ENCODE assay signal across 8 cellular contexts in genomic region chr6:166244353-166245045, GRCh38.
DNase-seq lines count a peak whose midpoint lies in the region; ATAC-seq and TF ChIP-seq lines count a peak whose summit lies in the region.

No MANE protein-coding gene starts in this region.

- peak overlapping the region; percentile 80 for H3K4me3 Mint-ChIP-seq in T-helper 2 cell treated with Interferon-gamma antibody and Interleukin-4, amounts not matched to agents 5 μg/mL and 100 μg/mL, for 36 hours
- peak overlapping the region; percentile 46 for H3K4me3 Mint-ChIP-seq in stimulated activated effector memory CD8-positive, alpha-beta T cell treated with anti-CD3 and anti-CD28 coated beads, Interleukin-12 subunit alpha, Interleukin-12 subunit beta, amount 100 ng/mL, for 72 hours

- peak overlapping the region; percentile 89 for H3K27ac Mint-ChIP-seq in T-helper 2 cell treated with Interferon-gamma antibody and Interleukin-4, amounts not matched to agents 5 μg/mL and 100 μg/mL, for 36 hours
- no peak overlapping the region for H3K27ac Mint-ChIP-seq in stimulated activated effector memory CD8-positive, alpha-beta T cell treated with anti-CD3 and anti-CD28 coated beads, Interleukin-12 subunit alpha, Interleukin-12 subunit beta, amount 100 ng/mL, for 72 hours

- H3K36me3 Mint-ChIP-seq in T-helper 2 cell treated with Interferon-gamma antibody and Interleukin-4, amounts not matched to agents 5 μg/mL and 100 μg/mL, for 36 hours (ENCODE audit: low read depth): no peaks in the 10 kb centered on the region
- H3K36me3 Mint-ChIP-seq in stimulated activated effector memory CD8-positive, alpha-beta T cell treated with anti-CD3 and anti-CD28 coated beads, Interleukin-12 subunit alpha, Interleukin-12 subunit beta, amount 100 ng/mL, for 72 hours: no peaks in the 10 kb centered on the region

- DNase-seq in activated CD4-positive, alpha-beta T cell treated with anti-CD3 and anti-CD28 coated beads for 48 hours: peak; percentile 58
- no peak for DNase-seq in activated CD4-positive, alpha-beta T cell treated with anti-CD3 and anti-CD28 coated beads, Interleukin-2, amount 50 U/mL, for 1 hour
- peak; percentile 29 for DNase-seq in T-helper 2 cell treated with Interferon-gamma antibody and Interleukin-4, amounts not matched to agents 5 μg/mL and 100 μg/mL, for 36 hours (ENCODE audit: low spot score)
- peak in 1 of 2 donors; percentile 69 for DNase-seq in stimulated activated effector memory CD8-positive, alpha-beta T cell treated with anti-CD3 and anti-CD28 coated beads, Interleukin-12 subunit alpha, Interleukin-12 subunit beta, amount 100 ng/mL, for 72 hours (ENCODE audit: low spot score in 2 of 2)
- DNase-seq in inferior parietal cortex (ENCODE audit: extremely low spot score) (no peak), PC-3 (no peak)
- no peak for DNase-seq in activated effector memory CD4-positive, alpha-beta T cell treated with anti-CD3 and anti-CD28 coated beads, Interleukin-2, amount 50 U/mL, for 16 hours

- no peak overlapping the region for H3K4me2 ChIP-seq in PC-3 (ENCODE audit: low read length)

- ATAC-seq in HG02798 (IDR thresholded peaks at IDR 0.05; ENCODE audit: poor library complexity, unreplicated experiment) (peak; percentile 95), PC-3 (no peak)
- ATAC-seq in stimulated activated effector memory CD8-positive, alpha-beta T cell treated with anti-CD3 and anti-CD28 coated beads, Interleukin-12 subunit alpha, Interleukin-12 subunit beta, amount 100 ng/mL, for 72 hours: peak; percentile 92

- CTCF ChIA-PET in PC-3 (lab: Charles Lee): no interaction called here

- H3K4me1 Mint-ChIP-seq in T-helper 2 cell treated with Interferon-gamma antibody and Interleukin-4, amounts not matched to agents 5 μg/mL and 100 μg/mL, for 36 hours (ENCODE audit: low read depth): peaks cover 27% of the 10 kb centered on the region
- H3K4me1 Mint-ChIP-seq in stimulated activated effector memory CD8-positive, alpha-beta T cell treated with anti-CD3 and anti-CD28 coated beads, Interleukin-12 subunit alpha, Interleukin-12 subunit beta, amount 100 ng/mL, for 72 hours: peaks cover 32% of the 10 kb centered on the region

- H3K9me2 ChIP-seq in PC-3 (replicated peaks; ENCODE audit: low read length): no peaks in the 10 kb centered on the region

- no peak overlapping the region for H3K27ac ChIP-seq in PC-3 (ENCODE audit: low read length)

- peaks cover 24% of the 10 kb centered on the region for H3K27me3 Mint-ChIP-seq in T-helper 2 cell treated with Interferon-gamma antibody and Interleukin-4, amounts not matched to agents 5 μg/mL and 100 μg/mL, for 36 hours (ENCODE audit: low read depth)

- POLR2A ChIA-PET in PC-3 (lab: Charles Lee; ENCODE audit: unreplicated experiment): no interaction called here

- H2AFZ ChIP-seq in PC-3 (ENCODE audit: low read length): no peak overlapping the region

- H3K9me3 ChIP-seq in PC-3 (ENCODE audit: low read length): no peaks in the 10 kb centered on the region

- H3K9me3 Mint-ChIP-seq in T-helper 2 cell treated with Interferon-gamma antibody and Interleukin-4, amounts not matched to agents 5 μg/mL and 100 μg/mL, for 36 hours: no peaks in the 10 kb centered on the region
- H3K9me3 Mint-ChIP-seq in stimulated activated effector memory CD8-positive, alpha-beta T cell treated with anti-CD3 and anti-CD28 coated beads, Interleukin-12 subunit alpha, Interleukin-12 subunit beta, amount 100 ng/mL, for 72 hours: no peaks in the 10 kb centered on the region

- no peaks in the 10 kb centered on the region for H4K20me1 ChIP-seq in PC-3 (ENCODE audit: low read length)

- no peak overlapping the region for H3K4me3 ChIP-seq in PC-3 (ENCODE audit: low read length)

- TF ChIP-seq CTCF in PC-3 (conservative IDR thresholded peaks at IDR 0.05; ENCODE audit: low read depth, low read length): no peak

- H3K4me1 ChIP-seq in PC-3 (ENCODE audit: insufficient read depth, low read length): no peaks in the 10 kb centered on the region

- intact Hi-C loops in PC-3 (cut with micrococcal nuclease): no loop called here

- no TSS peak for BruUV-seq in PC-3 (replicated peaks; lab: Mats Ljungman, UMichigan)

- no peaks in the 10 kb centered on the region for H3F3A ChIP-seq in PC-3 (ENCODE audit: low read length, unreplicated experiment)

- peaks cover 29% of the 10 kb centered on the region for H3K27me3 ChIP-seq in PC-3 (ENCODE audit: low read length)

- H3K9ac ChIP-seq in PC-3 (ENCODE audit: low read length): no peak overlapping the region

- no peaks in the 10 kb centered on the region for H3K79me2 ChIP-seq in PC-3 (ENCODE audit: low read length)

- H3K36me3 ChIP-seq in PC-3 (ENCODE audit: low read depth, low read length): no peaks in the 10 kb centered on the region

Comparison
In these comparisons a context has a peak if more than half of its experiments do, and no peak if none do; other contexts are left out.
1. DNase-seq: peak in activated CD4-positive, alpha-beta T cell treated with anti-CD3 and anti-CD28 coated beads for 48 hours (single experiment) and T-helper 2 cell treated with Interferon-gamma antibody and Interleukin-4, amounts not matched to agents 5 μg/mL and 100 μg/mL, for 36 hours (single experiment); none in activated CD4-positive, alpha-beta T cell treated with anti-CD3 and anti-CD28 coated beads, Interleukin-2, amount 50 U/mL, for 1 hour (single experiment), inferior parietal cortex (single experiment), activated effector memory CD4-positive, alpha-beta T cell treated with anti-CD3 and anti-CD28 coated beads, Interleukin-2, amount 50 U/mL, for 16 hours (single experiment) and PC-3 (single experiment).